13 cellular contexts compared by ENCODE assay signal in the genomic region with DNA sequence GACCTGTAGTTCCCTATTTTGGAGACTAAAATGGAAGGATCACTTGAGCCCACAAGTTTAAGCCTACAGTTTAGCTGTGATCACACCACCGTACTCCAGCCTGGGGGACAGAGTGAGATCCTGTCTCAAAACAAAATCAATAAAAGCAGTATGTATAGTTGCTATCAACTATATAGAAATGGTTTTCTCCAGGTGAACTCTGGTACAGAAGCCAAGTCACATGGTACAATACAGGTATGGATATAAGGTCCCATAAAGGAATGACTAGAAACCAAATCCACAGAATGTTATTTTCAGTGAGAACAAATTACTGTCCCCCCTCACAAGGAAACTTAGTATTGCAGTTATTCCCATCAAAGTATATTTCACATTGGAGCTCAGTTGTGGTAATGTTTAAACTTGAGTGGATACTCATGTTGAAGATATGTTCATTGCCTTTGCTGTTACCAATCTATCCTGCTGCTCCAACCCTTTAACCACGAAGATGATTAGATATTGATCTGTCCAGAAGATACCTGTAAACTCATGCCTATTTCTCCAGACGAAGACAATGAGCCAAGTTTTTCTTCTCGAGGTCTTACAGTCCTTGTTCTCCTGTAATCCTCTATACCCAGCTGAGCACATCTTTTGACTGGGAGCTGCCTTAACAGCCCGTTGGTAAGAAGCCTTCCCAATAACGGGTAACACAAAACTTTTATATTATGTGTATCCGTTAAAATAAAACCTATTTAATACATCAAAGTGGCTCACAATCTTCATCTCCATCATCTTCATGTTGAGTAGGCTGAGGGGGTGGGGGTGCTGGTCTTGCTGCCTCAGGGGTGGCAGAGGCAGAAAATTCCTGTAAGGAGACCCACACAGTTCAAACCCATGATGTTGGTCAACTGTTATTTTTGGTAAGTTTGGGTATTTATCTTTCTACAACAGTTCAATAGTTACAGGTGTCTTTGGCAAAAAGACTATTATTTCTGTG. TPM values are rescaled to one million over a fixed set of nuclear protein-coding genes. Genes with fewer than 3 reads are reported as not detected.
DNase-seq lines count a peak whose midpoint lies in the region; ATAC-seq and TF ChIP-seq lines count a peak whose summit lies in the region.
"Had no signal": no experiment of that assay in that cellular context is flagged by ENCODE, and none has a peak within 500 bp of the region (broad histone marks: within the 10 kb centered on the region; RNA-seq: fewer than 3 reads in every experiment).

No MANE protein-coding gene starts in this region.

- no peak overlapping the region for H3K4me3 Mint-ChIP-seq in Calu3 (ENCODE audit: low read depth, unreplicated experiment)

- ATAC-seq in esophagus mucosa = peak; percentile 12

- no peaks in the 10 kb centered on the region for H3K27me3 Mint-ChIP-seq in Calu3 (ENCODE audit: unreplicated experiment)

- no peak for DNase-seq in Calu3
- peak; percentile 31 for DNase-seq in OCI-M1 (lab: John Stamatoyannopoulos, UW)
- no peak for DNase-seq in HPDE6-E6E7 (ENCODE audit: extremely low spot score)
- no peak for DNase-seq in NCI-H1436 treated with DMSO at 0.1 percent for 48 hours (lab: John Stamatoyannopoulos, UW)
- no peak for DNase-seq in NCI-H1092 (lab: John Stamatoyannopoulos, UW)
- DNase-seq in substantia nigra (lab: John Stamatoyannopoulos, UW) = no peak
- DNase-seq: activated gamma-delta T cell treated with Interleukin-2 at 50 U/mL for 16 hours, COR-L47, SHP77 had no signal

- 0 out of 2 replicates have a peak overlapping the region, but pooled peaks have one; percentile 33 for H3K27ac ChIP-seq in 22Rv1
- H3K27ac ChIP-seq in substantia nigra (ENCODE audit: low read depth, low read length, poor library complexity, severe bottlenecking) = no peak overlapping the region
- H3K27ac ChIP-seq: skin epidermis, vagina had no signal

- BruUV-seq in Calu3 (replicated peaks; lab: Mats Ljungman, UMichigan) = no TSS peak

- no peaks in the 10 kb centered on the region for H3K9me3 Mint-ChIP-seq in Calu3 (ENCODE audit: low read depth, unreplicated experiment)

- CTCF ChIA-PET in Calu3 (lab: Charles Lee) = interaction anchor here (0.6 to 1.7 kb wide), 5 partner anchors 19 to 1686 kb away, joined by 4 to 8 read pairs (median 4); no protein-coding TSS in a partner anchor

- intact Hi-C loops in Calu3 (cut with micrococcal nuclease; ENCODE audit: unreplicated experiment) = no loop called here

- peaks cover 10% of the 10 kb centered on the region for H3K4me1 Mint-ChIP-seq in Calu3 (ENCODE audit: low read depth, unreplicated experiment)

- H3K27ac Mint-ChIP-seq in Calu3 (ENCODE audit: unreplicated experiment) = peak overlapping the region; percentile 7

- H3K36me3 Mint-ChIP-seq in Calu3 (ENCODE audit: insufficient read depth, unreplicated experiment) = peaks cover 72% of the 10 kb centered on the region

- TF ChIP-seq CTCF in 22Rv1 (IDR thresholded peaks at IDR 0.05) (no peak), Calu3 (IDR thresholded peaks at IDR 0.05; ENCODE audit: unreplicated experiment) (no peak)

RNA-seq across cellular contexts. Expression of a gene that starts 24.6 kb away (rescaled TPM):
- 212 and 238 TPM in 2 replicates for total RNA-seq in Calu3 (2022)
- total RNA-seq in esophagus mucosa = 86.0 TPM
